1 cellular context compared by ENCODE assay signal in genomic region chr14:50714452-50715073, GRCh38.
TF ChIP-seq lines count a peak whose summit lies in the region.

No MANE protein-coding gene starts in this region.

TF ChIP-seq in H1, 55 proteins besides CTCF, POLR2A, EP300 and RAD21 (continued from another document):
- TF ChIP-seq ATF2 (IDR thresholded peaks at IDR 0.05; ENCODE audit: low read length): no peak
- TF ChIP-seq MAX (IDR thresholded peaks at IDR 0.05): no peak
- TF ChIP-seq KDM4A (IDR thresholded peaks at IDR 0.05; ENCODE audit: low read depth, low read length, severe bottlenecking): no peak
- TF ChIP-seq TAF1 (IDR thresholded peaks at IDR 0.05; ENCODE audit: low read depth, low read length): no peak
- no peak for TF ChIP-seq SP4 (IDR thresholded peaks at IDR 0.05; ENCODE audit: low read length)
- no peak for TF ChIP-seq TEAD4 (IDR thresholded peaks at IDR 0.05; ENCODE audit: low read depth, low read length)
- no peak for TF ChIP-seq RBBP5 (IDR thresholded peaks at IDR 0.05; ENCODE audit: borderline replicate concordance, low read depth, low read length)
- no peak for TF ChIP-seq CHD7 (IDR thresholded peaks at IDR 0.05; ENCODE audit: insufficient replicate concordance, low read length)
- no peak for TF ChIP-seq SUZ12 (IDR thresholded peaks at IDR 0.05; ENCODE audit: low read length)
- TF ChIP-seq NANOG (IDR thresholded peaks at IDR 0.05; ENCODE audit: insufficient read depth, low read depth, low read length, poor library complexity, severe bottlenecking): no peak
